8 cellular contexts compared by ENCODE assay signal in genomic region chr2:197286805-197287595, GRCh38. TPM values are rescaled to one million over a fixed set of nuclear protein-coding genes. Genes with fewer than 3 reads are reported as not detected.
DNase-seq lines count a peak whose midpoint lies in the region; ATAC-seq, FAIRE-seq and TF ChIP-seq lines count a peak whose summit lies in the region.

No MANE protein-coding gene starts in this region.

- peaks cover 22 to 100% (median 81%) of the 10 kb centered on the region in 6 donors for H3K4me1 ChIP-seq in spleen

- ATAC-seq in GM21447 (IDR thresholded peaks at IDR 0.05; ENCODE audit: unreplicated experiment) = peak; percentile 93

- no peak for TF ChIP-seq POLR2A in spleen (IDR thresholded peaks at IDR 0.05)

- H3K9me3 ChIP-seq in spleen = peaks cover 0 to 3% (median 0%) of the 10 kb centered on the region in 8 donors

- H3K36me3 Mint-ChIP-seq in activated T-helper 1 cell treated with anti-CD3 and anti-CD28 coated beads, Interleukin-12 subunit alpha, Interleukin-12 subunit beta, Interleukin-2, Interleukin-4 antibody, amounts not matched to agents 30 ng/mL and 10 ng/mL and 1 ng/mL, durations not matched to agents 14 hours and 24 hours and 36 hours (ENCODE audit: low read depth) = peaks cover 23% of the 10 kb centered on the region

- H3K27ac ChIP-seq in spleen = peak overlapping the region; percentile 32 to 98 (median 68)

- peaks cover 78% of the 10 kb centered on the region for H3K4me1 Mint-ChIP-seq in activated T-helper 1 cell treated with anti-CD3 and anti-CD28 coated beads, Interleukin-12 subunit alpha, Interleukin-12 subunit beta, Interleukin-2, Interleukin-4 antibody, amounts not matched to agents 30 ng/mL and 10 ng/mL and 1 ng/mL, durations not matched to agents 14 hours and 24 hours and 36 hours (ENCODE audit: low read depth)

- 56 to 63% (median 61%) methylated on average over 8 of the region's 8 CpGs for WGBS in spleen, 5 donors

- H3K27ac Mint-ChIP-seq in activated T-helper 1 cell treated with anti-CD3 and anti-CD28 coated beads, Interleukin-12 subunit alpha, Interleukin-12 subunit beta, Interleukin-2, Interleukin-4 antibody, amounts not matched to agents 30 ng/mL and 10 ng/mL and 1 ng/mL, durations not matched to agents 14 hours and 24 hours and 36 hours = peak overlapping the region; percentile 100

- no peaks in the 10 kb centered on the region for H3K27me3 ChIP-seq in spleen (replicated peaks in 1 of 7)

- TF ChIP-seq CTCF in spleen (IDR thresholded peaks at IDR 0.05 in 8 of 11, conservative IDR thresholded peaks at IDR 0.05 in 3 of 11) = no peak

- H3K4me3 Mint-ChIP-seq in activated T-helper 1 cell treated with anti-CD3 and anti-CD28 coated beads, Interleukin-12 subunit alpha, Interleukin-12 subunit beta, Interleukin-2, Interleukin-4 antibody, amounts not matched to agents 30 ng/mL and 10 ng/mL and 1 ng/mL, durations not matched to agents 14 hours and 24 hours and 36 hours = peak overlapping the region; percentile 76

- H3K36me3 ChIP-seq in spleen = peaks cover 0 to 18% (median 0%) of the 10 kb centered on the region in 6 donors

- H3K9me3 Mint-ChIP-seq in activated T-helper 1 cell treated with anti-CD3 and anti-CD28 coated beads, Interleukin-12 subunit alpha, Interleukin-12 subunit beta, Interleukin-2, Interleukin-4 antibody, amounts not matched to agents 30 ng/mL and 10 ng/mL and 1 ng/mL, durations not matched to agents 14 hours and 24 hours and 36 hours = peaks cover 7% of the 10 kb centered on the region

- intact Hi-C loops in activated T-helper 1 cell treated with anti-CD3 and anti-CD28 coated beads, Interleukin-12 subunit alpha, Interleukin-12 subunit beta, Interleukin-2, Interleukin-4 antibody, amounts not matched to agents 30 ng/mL and 10 ng/mL and 1 ng/mL, durations not matched to agents 14 hours and 24 hours and 36 hours (cut with micrococcal nuclease) = loop anchor here (1.0 to 2.0 kb wide), 7 partner anchors 9 to 40 kb away; no protein-coding TSS in a partner anchor
- intact Hi-C loops in spleen (cut with DNase I; ENCODE audit: low total_unique reads) = no loop called here

- peak; percentile 84 for FAIRE-seq in frontal cortex (lab: Jason Lieb, UNC)

- peak overlapping the region in 1 of 8 donors; percentile 31 for H3K4me3 ChIP-seq in spleen

- no peaks in the 10 kb centered on the region for H3K27me3 Mint-ChIP-seq in activated T-helper 1 cell treated with anti-CD3 and anti-CD28 coated beads, Interleukin-12 subunit alpha, Interleukin-12 subunit beta, Interleukin-2, Interleukin-4 antibody, amounts not matched to agents 30 ng/mL and 10 ng/mL and 1 ng/mL, durations not matched to agents 14 hours and 24 hours and 36 hours (ENCODE audit: insufficient read depth)

- peak; percentile 74 for DNase-seq in GM04503 (ENCODE audit: low read depth)
- peak; percentile 39 for DNase-seq in HT-29 (ENCODE audit: low spot score)
- peak; percentile 49 for DNase-seq in activated T-helper 1 cell treated with anti-CD3 and anti-CD28 coated beads, Interleukin-12 subunit alpha, Interleukin-12 subunit beta, Interleukin-2, Interleukin-4 antibody, amounts not matched to agents 30 ng/mL and 10 ng/mL and 1 ng/mL, durations not matched to agents 14 hours and 24 hours and 36 hours (ENCODE audit: low spot score)
- peak; percentile 26 to 37 for DNase-seq in frontal cortex (ENCODE audit: low spot score in 2 of 2)
- DNase-seq in spleen = no peak
- no peak for DNase-seq in D341Med (ENCODE audit: low spot score)
- no peak for DNase-seq in NCI-H1694 treated with DMSO at 0.1 percent for 48 hours (lab: John Stamatoyannopoulos, UW)

RNA-seq across cellular contexts. Expression of gene ANKRD44, which starts 23.6 kb away (rescaled TPM):
- total RNA-seq in HT-29 (2014; rRNA removed; shearing (Covaris generic)) = 1.9 and 2.8 TPM in 2 replicates
- total RNA-seq in activated T-helper 1 cell treated with anti-CD3 and anti-CD28 coated beads, Interleukin-12 subunit alpha, Interleukin-12 subunit beta, Interleukin-2, Interleukin-4 antibody, amounts not matched to agents 30 ng/mL and 10 ng/mL and 1 ng/mL, durations not matched to agents 14 hours and 24 hours and 36 hours = 153 and 159 TPM in 2 replicates
- total RNA-seq in frontal cortex (101 TPM), spleen (100 to 1,000 TPM; 108 to 183 (median 145) TPM)
- 10 to 100 TPM; 16.0 to 18.5 (median 16.3) TPM for polyA plus RNA-seq in spleen

Comparison
In these comparisons a context has a peak if more than half of its experiments do, and no peak if none do; other contexts are left out.
1. DNase-seq: peak in GM04503 (single experiment), HT-29 (single experiment), activated T-helper 1 cell treated with anti-CD3 and anti-CD28 coated beads, Interleukin-12 subunit alpha, Interleukin-12 subunit beta, Interleukin-2, Interleukin-4 antibody, amounts not matched to agents 30 ng/mL and 10 ng/mL and 1 ng/mL, durations not matched to agents 14 hours and 24 hours and 36 hours (single experiment) and frontal cortex (2 of 2); none in spleen (single experiment), D341Med (single experiment) and NCI-H1694 treated with DMSO at 0.1 percent for 48 hours (single experiment).
2. RNA of gene ANKRD44, which starts 23.6 kb away (total RNA-seq): 153 to 159 TPM in activated T-helper 1 cell treated with anti-CD3 and anti-CD28 coated beads, Interleukin-12 subunit alpha, Interleukin-12 subunit beta, Interleukin-2, Interleukin-4 antibody, amounts not matched to agents 30 ng/mL and 10 ng/mL and 1 ng/mL, durations not matched to agents 14 hours and 24 hours and 36 hours, 108 to 183 TPM in spleen and 101 TPM in frontal cortex (single experiment); 1.9 to 2.8 TPM in HT-29; every median in the first group is over 10 times any median in the second.